1 cellular context compared by ENCODE assay signal in genomic region chr1:31788825-31789256, GRCh38.
A peak's percentile ranks its signal among the peaks of the same experiment; 100 is the strongest.
TF ChIP-seq lines count a peak whose summit lies in the region.

No MANE protein-coding gene starts in this region.

TF ChIP-seq in GM12878, 131 proteins besides CTCF, POLR2A, EP300 and RAD21 (continued from another document):
- TF ChIP-seq RELA (IDR thresholded peaks at IDR 0.05; ENCODE audit: borderline replicate concordance, partially characterized antibody) (no peak), POU2F2 (IDR thresholded peaks at IDR 0.05; ENCODE audit: borderline replicate concordance, low read depth, low read length) (peak; percentile 90; the same call in 1 of the 3 replicates), IKZF1 (conservative IDR thresholded peaks at IDR 0.05) (0 out of 2 replicates have a peak, but pooled peaks have one; percentile 33), TCF12 (IDR thresholded peaks at IDR 0.05; ENCODE audit: low read depth, low read length) (0 out of 2 replicates have a peak, but pooled peaks have one; percentile 3), SMARCA5 (IDR thresholded peaks at IDR 0.05) (peak; percentile 19; the same call in 1 of the 2 replicates)
